ENCODE assay signal across 9 cellular contexts in genomic region chr17:38893612-38894011, GRCh38.
DNase-seq lines count a peak whose midpoint lies in the region; ATAC-seq and TF ChIP-seq lines count a peak whose summit lies in the region.
"Had no signal": no experiment of that assay in that cellular context is flagged by ENCODE, and none has a peak within 500 bp of the region (broad histone marks: within the 10 kb centered on the region; RNA-seq: fewer than 3 reads in every experiment).

No MANE protein-coding gene starts in this region.

- H3K9me3 Mint-ChIP-seq in stimulated activated naive CD8-positive, alpha-beta T cell treated with anti-CD3 and anti-CD28 coated beads, Interleukin-15, Interleukin-2, amounts not matched to agents 100 ng/mL and 50 ng/mL, for 24 hours, result no peaks in the 10 kb centered on the region
- no peaks in the 10 kb centered on the region for H3K9me3 Mint-ChIP-seq in nephron progenitor cell

- no peak for TF ChIP-seq POLR2A in NB4 (IDR thresholded peaks at IDR 0.05; ENCODE audit: extremely low read depth, insufficient read length)

- TF ChIP-seq CTCF in NB4 (IDR thresholded peaks at IDR 0.05; ENCODE audit: low read depth, low read length) (no peak), nephron progenitor cell (IDR thresholded peaks at IDR 0.05) (no peak)

- H3K27ac Mint-ChIP-seq in stimulated activated naive CD8-positive, alpha-beta T cell treated with anti-CD3 and anti-CD28 coated beads, Interleukin-15, Interleukin-2, amounts not matched to agents 100 ng/mL and 50 ng/mL, for 24 hours, result peak overlapping the region; percentile 49
- no peak overlapping the region for H3K27ac Mint-ChIP-seq in nephron progenitor cell

- no peak overlapping the region for H3K4me3 ChIP-seq in NB4 (ENCODE audit: low read depth, low read length)
- H3K4me3 ChIP-seq: ovary had no signal

- H3K4me1 Mint-ChIP-seq in stimulated activated naive CD8-positive, alpha-beta T cell treated with anti-CD3 and anti-CD28 coated beads, Interleukin-15, Interleukin-2, amounts not matched to agents 100 ng/mL and 50 ng/mL, for 24 hours (ENCODE audit: low read depth), result peaks cover 91% of the 10 kb centered on the region
- peaks cover 25% of the 10 kb centered on the region for H3K4me1 Mint-ChIP-seq in nephron progenitor cell

- peaks cover 47% of the 10 kb centered on the region for H3K36me3 Mint-ChIP-seq in stimulated activated naive CD8-positive, alpha-beta T cell treated with anti-CD3 and anti-CD28 coated beads, Interleukin-15, Interleukin-2, amounts not matched to agents 100 ng/mL and 50 ng/mL, for 24 hours (ENCODE audit: low read depth)
- peaks cover 25% of the 10 kb centered on the region for H3K36me3 Mint-ChIP-seq in nephron progenitor cell (ENCODE audit: low read depth)

- no peak for ATAC-seq in GM19351 (IDR thresholded peaks at IDR 0.05; ENCODE audit: unreplicated experiment)

- H3K27me3 Mint-ChIP-seq in stimulated activated naive CD8-positive, alpha-beta T cell treated with anti-CD3 and anti-CD28 coated beads, Interleukin-15, Interleukin-2, amounts not matched to agents 100 ng/mL and 50 ng/mL, for 24 hours, result no peaks in the 10 kb centered on the region
- H3K27me3 Mint-ChIP-seq in nephron progenitor cell (ENCODE audit: low read depth, poor library complexity), result no peaks in the 10 kb centered on the region

- H3K4me3 Mint-ChIP-seq in stimulated activated naive CD8-positive, alpha-beta T cell treated with anti-CD3 and anti-CD28 coated beads, Interleukin-15, Interleukin-2, amounts not matched to agents 100 ng/mL and 50 ng/mL, for 24 hours, result no peak overlapping the region
- H3K4me3 Mint-ChIP-seq in nephron progenitor cell, result no peak overlapping the region

- DNase-seq in NB4 (ENCODE audit: low read depth) (peak; percentile 94), activated gamma-delta T cell treated with Interleukin-2 at 50 U/mL for 16 hours (peak; percentile 47), iris pigment epithelial cell (ENCODE audit: low read depth) (peak; percentile 76), nephron progenitor cell (no peak), NCI-H774 (lab: John Stamatoyannopoulos, UW) (no peak)
- DNase-seq: NCI-H2227 treated with DMSO at 0.1 percent for 48 hours, ovary had no signal

Comparison
In these comparisons a context has a peak if more than half of its experiments do, and no peak if none do; other contexts are left out.
1. DNase-seq: peak in NB4 (single experiment), activated gamma-delta T cell treated with Interleukin-2 at 50 U/mL for 16 hours (single experiment) and iris pigment epithelial cell (single experiment); none in nephron progenitor cell (single experiment) and NCI-H774 (single experiment).